In genomic region chr6:142297605-142297995, GRCh38 we compare ENCODE assay signal across 19 cellular contexts. TPM values are rescaled to one million over a fixed set of nuclear protein-coding genes. Genes with fewer than 3 reads are reported as not detected.
DNase-seq lines count a peak whose midpoint lies in the region; ATAC-seq, FAIRE-seq and TF ChIP-seq lines count a peak whose summit lies in the region.
"Had no signal": no experiment of that assay in that cellular context is flagged by ENCODE, and none has a peak within 500 bp of the region (broad histone marks: within the 10 kb centered on the region; RNA-seq: fewer than 3 reads in every experiment).

No MANE protein-coding gene starts in this region.

- no peak overlapping the region for H2AFZ ChIP-seq in GM23248
- H2AFZ ChIP-seq in trophoblast cell (ENCODE audit: insufficient read depth, low read length, poor library complexity) = no peak overlapping the region

- intact Hi-C loops in Panc1 (cut with micrococcal nuclease; ENCODE audit: unreplicated experiment) (no loop called here), cardiac septum (cut with DNase I) (no loop called here)

- no peak for TF ChIP-seq CTCF in Panc1 (IDR thresholded peaks at IDR 0.05)

- H3K4me3 ChIP-seq in GM23248 = no peak overlapping the region
- no peak overlapping the region for H3K4me3 ChIP-seq in Panc1 (ENCODE audit: low read depth in 2 of 2, low read length in 2 of 2)
- H3K4me3 ChIP-seq in trophoblast cell (ENCODE audit: low read depth, low read length) = no peak overlapping the region
- H3K4me3 ChIP-seq: MG63, Peyer's patch had no signal

- no peak overlapping the region for H4K12ac ChIP-seq in trophoblast cell (ENCODE audit: low read depth, low read length)

- in situ Hi-C loops in GM23248 (cut with MboI) = no loop called here
- in situ Hi-C loops in Panc1 (cut with HindIII; ENCODE audit: low pct_unique_long_range_greater_than_20kb, low sequenced_read_pairs) = no loop called here

- CTCF ChIA-PET in Panc1 (lab: Charles Lee) = no interaction called here

- POLR2A ChIA-PET in Panc1 (lab: Charles Lee) = no interaction called here

- no peak for ATAC-seq in Panc1
- ATAC-seq in GM21723 (IDR thresholded peaks at IDR 0.05; ENCODE audit: unreplicated experiment) = no peak

- H3K9ac ChIP-seq in GM23248 (0 out of 2 replicates have a peak overlapping the region, but pooled peaks have one; percentile 9), trophoblast cell (ENCODE audit: low read length) (no peak overlapping the region)

- peaks cover 25% of the 10 kb centered on the region for H3K79me1 ChIP-seq in trophoblast cell (ENCODE audit: low read length)

- no peaks in the 10 kb centered on the region for H4K20me1 ChIP-seq in GM23248 (ENCODE audit: insufficient read depth)

- H3K9me2 ChIP-seq in GM23248 (ENCODE audit: insufficient read depth) = peaks cover 5% of the 10 kb centered on the region; the same call in 1 of the 2 replicates

- WGBS in GM23248 (ENCODE audit: low coverage in 1 of 2, low lambda C conversion rate in 2 of 2, missing lambda C conversion rate in 2 of 2), 2 experiments = 95 to 96% methylated on average over 3 of the region's 3 CpGs
- WGBS in trophoblast cell (ENCODE audit: extremely low coverage, insufficient coverage, insufficient read length) = no CpG with 5 or more reads among the region's 3 CpGs

- FAIRE-seq in GM19239 (lab: Jason Lieb, UNC) = no peak
- FAIRE-seq: H1 had no signal

- no peak overlapping the region for H3K4ac ChIP-seq in trophoblast cell (ENCODE audit: low read depth, low read length)

- H4K91ac ChIP-seq in trophoblast cell (ENCODE audit: low read depth, low read length) = peak overlapping the region; percentile 88

- H3K36me3 ChIP-seq in GM23248 (ENCODE audit: low read depth) (no peaks in the 10 kb centered on the region), Panc1 (ENCODE audit: control insufficient read depth, insufficient read depth, low read length) (no peaks in the 10 kb centered on the region), trophoblast cell (ENCODE audit: control insufficient read depth in 1 of 2, insufficient read depth in 2 of 2, low read length in 2 of 2) (no peaks in the 10 kb centered on the region)
- H3K36me3 ChIP-seq: MG63, Peyer's patch had no signal

- no peak overlapping the region for H4K8ac ChIP-seq in trophoblast cell (ENCODE audit: low read depth, low read length)

- H2BK12ac ChIP-seq in trophoblast cell (ENCODE audit: low read length) = peak overlapping the region; percentile 11

- H2BK5ac ChIP-seq in trophoblast cell (ENCODE audit: low read depth, low read length, poor library complexity) = peak overlapping the region; percentile 3

- H2BK120ac ChIP-seq in trophoblast cell (ENCODE audit: insufficient read depth, low read length, poor library complexity) = peak overlapping the region; percentile 40

- H3K23ac ChIP-seq in trophoblast cell (ENCODE audit: low read length) = no peak overlapping the region

- DNase-seq in GM23248 (no peak), Panc1 (ENCODE audit: low read depth, low spot score) (no peak), epithelial cell of prostate (ENCODE audit: low read depth, low spot score) (no peak), trophoblast cell (no peak), GM19239 (ENCODE audit: insufficient read length, low spot score) (no peak), NCI-H128 (lab: John Stamatoyannopoulos, UW; ENCODE audit: unreplicated experiment) (no peak), cardiac septum (ENCODE audit: low spot score) (no peak)
- DNase-seq: CD4-positive, CD25-positive, alpha-beta regulatory T cell; NCI-H1092; NCI-H1694; NCI-H2107; NCI-H2227 treated with DMSO at 0.1 percent for 48 hours; NCI-H524; Peyer's patch; SHP77 had no signal

- H3K27me3 ChIP-seq in GM23248 (replicated peaks; ENCODE audit: insufficient read depth) (no peaks in the 10 kb centered on the region), Panc1 (ENCODE audit: control insufficient read depth, insufficient read depth, low read length) (no peaks in the 10 kb centered on the region), trophoblast cell (ENCODE audit: insufficient read depth, low read length) (no peaks in the 10 kb centered on the region)
- H3K27me3 ChIP-seq: MG63, Peyer's patch had no signal

- H3K18ac ChIP-seq in trophoblast cell (ENCODE audit: low read length) = no peak overlapping the region

- peak overlapping the region; percentile 2 for H2AK5ac ChIP-seq in trophoblast cell (ENCODE audit: low read length)

- H3K27ac ChIP-seq in GM23248 = peak overlapping the region; percentile 63
- peak overlapping the region; percentile 100 for H3K27ac ChIP-seq in Panc1 (ENCODE audit: low read length)
- peak overlapping the region; percentile 95 for H3K27ac ChIP-seq in epithelial cell of prostate
- peak overlapping the region; percentile 54 for H3K27ac ChIP-seq in trophoblast cell (ENCODE audit: low read depth, low read length)
- H3K27ac ChIP-seq: Peyer's patch had no signal

- peak overlapping the region; percentile 21 for H3K14ac ChIP-seq in trophoblast cell (ENCODE audit: low read length)

- peaks cover 18% of the 10 kb centered on the region for H3K4me1 ChIP-seq in GM23248 (ENCODE audit: insufficient read depth)
- H3K4me1 ChIP-seq in Panc1 (ENCODE audit: control insufficient read depth, insufficient read depth, low read length) = peaks cover 19% of the 10 kb centered on the region
- peaks cover 0 to 10% of the 10 kb centered on the region in 2 experiments for H3K4me1 ChIP-seq in trophoblast cell (ENCODE audit: control insufficient read depth in 1 of 2, insufficient read depth in 2 of 2, low read length in 2 of 2)
- H3K4me1 ChIP-seq: Peyer's patch had no signal

- H3K79me2 ChIP-seq in GM23248 (ENCODE audit: insufficient read depth) (no peaks in the 10 kb centered on the region), trophoblast cell (ENCODE audit: control insufficient read depth, insufficient read depth, low read length, poor library complexity) (peaks cover 9% of the 10 kb centered on the region)

- H3K4me2 ChIP-seq in GM23248 (ENCODE audit: unreplicated experiment) (peak overlapping the region; percentile 38), trophoblast cell (ENCODE audit: low read length) (no peak overlapping the region)

- H3F3A ChIP-seq in GM23248 (ENCODE audit: insufficient read depth) = peaks cover 31% of the 10 kb centered on the region

- no TSS peak for BruUV-seq in Panc1 (replicated peaks; lab: Mats Ljungman, UMichigan)

- no peaks in the 10 kb centered on the region for H3K9me3 ChIP-seq in GM23248 (ENCODE audit: low read depth)
- no peaks in the 10 kb centered on the region; the same call in 1 of the 2 replicates for H3K9me3 ChIP-seq in Panc1 (ENCODE audit: control insufficient read depth, insufficient read depth, low read depth, low read length)
- no peaks in the 10 kb centered on the region for H3K9me3 ChIP-seq in trophoblast cell (ENCODE audit: insufficient read depth, low read depth, low read length)
- H3K9me3 ChIP-seq: Peyer's patch had no signal

RNA-seq across cellular contexts. Expression of gene ADGRG6, which starts 4.2 kb away (rescaled TPM):
- total RNA-seq in GM23248 (2014; rRNA removed; shearing (Covaris generic)) = 1.5 and 1.6 TPM in 2 replicates
- 0.38 and 0.47 TPM in 2 replicates for polyA plus RNA-seq in GM23248 (2016; fragmentation: Nextera tagmentation; extraction: Ambion mirVana)
- total RNA-seq in Panc1 (2021; ENCODE audit: unreplicated experiment) (259 TPM), cardiac septum (2.3 TPM)
- polyA plus RNA-seq in Panc1 (2012; ENCODE audit: insufficient read length) = 87.8 TPM
- 39.0 and 41.3 TPM in 2 replicates for polyA plus RNA-seq in trophoblast cell (2013)
- total RNA-seq: B cell had no signal
- polyA plus RNA-seq: CD4-positive, CD25-positive, alpha-beta regulatory T cell had no signal

Comparison
In these comparisons a context has a peak if more than half of its experiments do, and no peak if none do; other contexts are left out.
1. RNA of gene ADGRG6, which starts 4.2 kb away (total RNA-seq): 259 TPM in Panc1 (single experiment); 2.3 TPM in cardiac septum (single experiment) and 1.5 to 1.6 TPM in GM23248; every median in the first group is over 10 times any median in the second.
2. Peak in every context shown above with its lines, with median percentiles within 50 percentile points of each other: H3K27ac ChIP-seq.